In the genomic region with DNA sequence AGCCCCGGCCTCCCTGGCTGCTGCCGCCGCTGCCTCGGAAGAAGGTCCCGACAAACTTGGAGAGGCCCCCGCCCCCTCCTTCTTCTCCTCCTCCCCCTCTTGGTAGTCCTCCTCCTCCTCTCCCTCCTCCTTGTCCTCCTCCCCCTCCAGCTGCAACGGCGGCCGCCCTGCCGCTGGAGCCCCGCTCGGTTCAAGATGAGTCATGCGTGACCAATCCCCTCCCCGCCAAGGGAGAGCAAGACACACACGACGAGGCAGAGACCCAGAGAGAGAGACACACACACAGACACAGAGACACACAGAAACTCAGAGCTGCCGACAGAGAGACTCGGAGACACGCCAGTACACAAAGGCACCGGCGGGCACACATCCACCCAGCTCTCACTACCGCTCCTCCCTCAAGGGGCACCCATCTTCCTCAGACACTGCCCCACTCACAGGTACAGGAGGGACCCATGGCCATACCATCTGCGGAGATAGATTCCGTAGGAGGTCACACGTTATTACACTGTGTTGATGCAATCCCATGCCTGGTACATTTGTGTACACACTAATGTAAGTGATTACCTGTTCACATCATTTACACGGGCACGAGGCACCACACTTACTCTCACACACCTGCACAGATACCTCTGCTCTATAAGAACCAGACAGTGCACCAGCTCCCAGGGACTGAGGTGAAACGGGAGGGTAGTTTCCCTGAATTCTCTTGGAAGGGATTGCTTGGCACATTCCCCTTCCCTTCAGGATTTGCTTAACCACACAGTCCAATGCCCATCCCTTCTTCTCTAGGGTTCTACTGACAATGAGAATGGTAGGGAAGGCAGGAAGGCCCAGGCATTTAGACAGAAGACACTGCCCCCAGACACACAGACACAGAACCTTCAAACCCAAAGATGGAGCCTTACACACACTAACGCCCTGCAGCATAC, we compare ENCODE assay signal across 8 cellular contexts. TPM values are rescaled to one million over a fixed set of nuclear protein-coding genes. Genes with fewer than 3 reads are reported as not detected.
DNase-seq lines count a peak whose midpoint lies in the region; ATAC-seq, FAIRE-seq and TF ChIP-seq lines count a peak whose summit lies in the region.

A gene (minus strand): TSS at position 52 of the 932 bp plus-strand sequence. CDS start 217 bp downstream, outside the sequence.

- H3K4me1 Mint-ChIP-seq in CD8-positive, alpha-beta memory T cell = peaks cover 7 to 10% (median 8%) of the 10 kb centered on the region in 3 donors
- H3K4me1 Mint-ChIP-seq in CD4-positive, alpha-beta T cell (ENCODE audit: low read depth) = no peaks in the 10 kb centered on the region

- peak within 1 kb of the TSS in 4 of 7 donors; percentile 42 to 61 (median 52) for H3K4me3 Mint-ChIP-seq in CD8-positive, alpha-beta memory T cell
- H3K4me3 Mint-ChIP-seq in CD4-positive, alpha-beta T cell = no peak within 1 kb of the TSS

- H3K9me1 ChIP-seq in endothelial cell of umbilical vein (replicated peaks; ENCODE audit: control insufficient read depth, extremely low read depth, insufficient read depth, low read length) = no peaks in the 10 kb centered on the region

- DNase-seq in CD8-positive, alpha-beta memory T cell = no peak
- DNase-seq in NCI-H69 (lab: John Stamatoyannopoulos, UW) (peak; percentile 52), endothelial cell of umbilical vein (ENCODE audit: low read depth, low spot score) (peak; percentile 43), NCI-H524 treated with DMSO at 0.1 percent for 48 hours (lab: John Stamatoyannopoulos, UW) (no peak), UCSD-AML1 (lab: John Stamatoyannopoulos, UW; ENCODE audit: unreplicated experiment) (no peak)
- DNase-seq in CD4-positive, alpha-beta T cell = no peak

- H3K36me3 Mint-ChIP-seq in CD8-positive, alpha-beta memory T cell = no peaks in the 10 kb centered on the region
- no peaks in the 10 kb centered on the region for H3K36me3 Mint-ChIP-seq in CD4-positive, alpha-beta T cell (ENCODE audit: low read depth)

- no peak within 1 kb of the TSS for H3K27ac Mint-ChIP-seq in CD8-positive, alpha-beta memory T cell
- H3K27ac Mint-ChIP-seq in CD4-positive, alpha-beta T cell = no peak within 1 kb of the TSS

- H3K27me3 Mint-ChIP-seq in CD8-positive, alpha-beta memory T cell = peaks cover 27 to 43% of the 10 kb centered on the region in 2 donors
- H3K27me3 Mint-ChIP-seq in CD4-positive, alpha-beta T cell = peaks cover 36% of the 10 kb centered on the region

- H2AFZ ChIP-seq in endothelial cell of umbilical vein (ENCODE audit: low read depth, low read length) (peak within 1 kb of the TSS; percentile 71), neuron (ENCODE audit: low read depth, low read length) (peak within 1 kb of the TSS; percentile 49)

- H3K36me3 ChIP-seq in CD8-positive, alpha-beta memory T cell (ENCODE audit: insufficient read depth, low read length) = no peaks in the 10 kb centered on the region
- H3K36me3 ChIP-seq in endothelial cell of umbilical vein (ENCODE audit: control insufficient read depth in 2 of 2, extremely low read depth in 1 of 2, insufficient read depth in 2 of 2, low read length in 2 of 2) = no peaks in the 10 kb centered on the region
- no peaks in the 10 kb centered on the region for H3K36me3 ChIP-seq in neuron (ENCODE audit: insufficient read depth, low read length)

- peak; percentile 71 for FAIRE-seq in endothelial cell of umbilical vein (lab: Jason Lieb, UNC)

- H3K4me1 ChIP-seq in CD8-positive, alpha-beta memory T cell (ENCODE audit: insufficient read depth, low read length) = no peaks in the 10 kb centered on the region
- H3K4me1 ChIP-seq in endothelial cell of umbilical vein (ENCODE audit: control insufficient read depth, extremely low read depth, insufficient read depth, low read length) (peaks cover 10% of the 10 kb centered on the region), neuron (ENCODE audit: insufficient read depth, low read length) (peaks cover 13% of the 10 kb centered on the region)

- no peaks in the 10 kb centered on the region for H3K9me3 ChIP-seq in CD8-positive, alpha-beta memory T cell (ENCODE audit: low read length)
- H3K9me3 ChIP-seq in endothelial cell of umbilical vein (replicated peaks; ENCODE audit: control insufficient read depth, insufficient read depth, low read length) (no peaks in the 10 kb centered on the region), neuron (ENCODE audit: low read length) (no peaks in the 10 kb centered on the region)
- no peaks in the 10 kb centered on the region for H3K9me3 ChIP-seq in CD4-positive, alpha-beta T cell (ENCODE audit: control insufficient read depth, low read length)

- intact Hi-C loops in endothelial cell of umbilical vein (cut with micrococcal nuclease) = loop anchor here (1.0 to 5.0 kb wide), 3 partner anchors 72 to 118 kb away; a partner anchor contains a TSS
- intact Hi-C loops in CD4-positive, alpha-beta T cell (cut with DNase I, micrococcal nuclease) = no loop called here

- H3K9ac ChIP-seq in endothelial cell of umbilical vein (replicated peaks; ENCODE audit: extremely low read depth, insufficient read depth, low read length) = peak within 1 kb of the TSS; percentile 18

- H3K9me3 Mint-ChIP-seq in CD8-positive, alpha-beta memory T cell = no peaks in the 10 kb centered on the region
- no peaks in the 10 kb centered on the region for H3K9me3 Mint-ChIP-seq in CD4-positive, alpha-beta T cell

- dilution Hi-C loops in endothelial cell of umbilical vein (cut with MboI; ENCODE audit: extremely low pct_ligation_motif_present, low sequenced_read_pairs) = no loop called here

- ATAC-seq in CD4-positive, alpha-beta T cell (ENCODE audit: poor library complexity) = no peak
- no peak for ATAC-seq in HG03196 (IDR thresholded peaks at IDR 0.05; ENCODE audit: unreplicated experiment)

- POLR2A ChIA-PET in CD8-positive, alpha-beta memory T cell (lab: Charles Lee) = no interaction called here
- POLR2A ChIA-PET in endothelial cell of umbilical vein (lab: Charles Lee) = interaction anchor here (1.1 kb wide), 1 partner anchor 26 kb away, joined by 3 read pairs; no protein-coding TSS in a partner anchor
- POLR2A ChIA-PET in CD4-positive, alpha-beta T cell (lab: Charles Lee) = no interaction called here

- no peaks in the 10 kb centered on the region for H4K20me1 ChIP-seq in endothelial cell of umbilical vein (replicated peaks; ENCODE audit: control insufficient read depth, extremely low read depth, insufficient read depth, low read length)

- CTCF ChIA-PET in CD8-positive, alpha-beta memory T cell (lab: Charles Lee) = no interaction called here
- CTCF ChIA-PET in endothelial cell of umbilical vein (lab: Charles Lee) = interaction anchor here (0.6 to 2.1 kb wide), 6 partner anchors 56 to 130 kb away, joined by 3 to 15 read pairs (median 4); no protein-coding TSS in a partner anchor
- CTCF ChIA-PET in CD4-positive, alpha-beta T cell (lab: Charles Lee) = no interaction called here

- H3K4me2 ChIP-seq in endothelial cell of umbilical vein (ENCODE audit: insufficient read depth, low read length) = peak within 1 kb of the TSS; percentile 60

- H3K27me3 ChIP-seq in CD8-positive, alpha-beta memory T cell (ENCODE audit: insufficient read depth, low read length, poor library complexity, severe bottlenecking) = peaks cover 20% of the 10 kb centered on the region
- H3K27me3 ChIP-seq in endothelial cell of umbilical vein (ENCODE audit: control insufficient read depth in 2 of 2, insufficient read depth in 2 of 2, low read length in 2 of 2) = peaks cover 41 to 54% of the 10 kb centered on the region in 2 experiments
- peaks cover 93% of the 10 kb centered on the region for H3K27me3 ChIP-seq in neuron (ENCODE audit: insufficient read depth, low read length)
- H3K27me3 ChIP-seq in CD4-positive, alpha-beta T cell (ENCODE audit: control insufficient read depth, insufficient read depth, low read length) = peaks cover 69% of the 10 kb centered on the region

- TF ChIP-seq POLR2A in endothelial cell of umbilical vein (IDR thresholded peaks at IDR 0.05; ENCODE audit: low read depth, low read length) = no peak

- BruUV-seq in endothelial cell of umbilical vein (replicated peaks; lab: Mats Ljungman, UMichigan) = no TSS peak

- no peak for TF ChIP-seq CTCF in endothelial cell of umbilical vein (IDR thresholded peaks at IDR 0.05; ENCODE audit: extremely low read depth in 1 of 2, insufficient read depth in 1 of 2, low read depth in 1 of 2, low read length in 2 of 2)
- no peak for TF ChIP-seq CTCF in CD4-positive, alpha-beta T cell (IDR thresholded peaks at IDR 0.05)

- H3K27ac ChIP-seq in CD8-positive, alpha-beta memory T cell (ENCODE audit: low read depth, low read length) = no peak within 1 kb of the TSS
- H3K27ac ChIP-seq in endothelial cell of umbilical vein (ENCODE audit: insufficient read depth, low read depth, low read length) = no peak within 1 kb of the TSS
- no peak within 1 kb of the TSS for H3K27ac ChIP-seq in CD4-positive, alpha-beta T cell (ENCODE audit: low read depth, low read length)

- H3K79me2 ChIP-seq in endothelial cell of umbilical vein (ENCODE audit: control insufficient read depth, insufficient read depth, low read length) = no peaks in the 10 kb centered on the region

- H3K4me3 ChIP-seq in CD8-positive, alpha-beta memory T cell (ENCODE audit: low read length) = no peak within 1 kb of the TSS
- H3K4me3 ChIP-seq in endothelial cell of umbilical vein (replicated peaks in 1 of 3; ENCODE audit: insufficient read depth in 1 of 3, low read depth in 1 of 3, low read length in 3 of 3) = peak within 1 kb of the TSS; percentile 18 to 55 (median 41)
- H3K4me3 ChIP-seq in neuron (ENCODE audit: low read length) = peak within 1 kb of the TSS; percentile 8

TF ChIP-seq in endothelial cell of umbilical vein, 7 proteins besides CTCF, POLR2A, EP300 and RAD21 (continues in another document):
- peak; percentile 66 for TF ChIP-seq FOS (IDR thresholded peaks at IDR 0.05; ENCODE audit: borderline replicate concordance, insufficient read depth, low read length)
- no peak for TF ChIP-seq POLR2AphosphoS5 (IDR thresholded peaks at IDR 0.05; ENCODE audit: insufficient read depth, low read depth, low read length)
- no peak for TF ChIP-seq GATA2 (IDR thresholded peaks at IDR 0.05; ENCODE audit: insufficient read depth, insufficient read length, low read depth, low read length)
- TF ChIP-seq JUN (IDR thresholded peaks at IDR 0.05; ENCODE audit: borderline replicate concordance, insufficient read depth, insufficient read length, low read depth) = peak; percentile 28
- no peak for TF ChIP-seq MYC (IDR thresholded peaks at IDR 0.05; ENCODE audit: low read depth, low read length)
- TF ChIP-seq EZH2 (IDR thresholded peaks at IDR 0.05; ENCODE audit: borderline replicate concordance, low read depth, low read length, severe bottlenecking) = peak; percentile 80

RNA-seq across cellular contexts. Expression of the gene that starts here (rescaled TPM):
- total RNA-seq in CD8-positive, alpha-beta memory T cell = not detected
- not detected for polyA plus RNA-seq in CD8-positive, alpha-beta memory T cell
- 9.4 and 18.4 TPM in 2 replicates for total RNA-seq in endothelial cell of umbilical vein
- polyA plus RNA-seq in endothelial cell of umbilical vein = 1.8 and 2.4 TPM in 2 replicates
- polyA plus RNA-seq in endothelial cell of umbilical vein (2011; cell fraction: cytosol; rRNA removed) = 1.7 and 2.3 TPM in 2 replicates
- polyA plus RNA-seq in endothelial cell of umbilical vein (2011; cell fraction: nucleus; rRNA removed) = 3.9 and 6.1 TPM in 2 replicates
- 4.1 and 5.6 TPM in 2 replicates for polyA plus RNA-seq in endothelial cell of umbilical vein (2012)
- 0.85 and 1.9 TPM in 2 replicates for polyA minus RNA-seq in endothelial cell of umbilical vein
- not detected for polyA minus RNA-seq in endothelial cell of umbilical vein (2011; cell fraction: cytosol; rRNA and poly(A)+ RNA removed)
- 0.77 and 3.1 TPM in 2 replicates for polyA minus RNA-seq in endothelial cell of umbilical vein (2011; cell fraction: nucleus; rRNA and poly(A)+ RNA removed)
- not detected for total RNA-seq in CD4-positive, alpha-beta T cell

Comparison
In these comparisons a context has a peak if more than half of its experiments do, and no peak if none do; other contexts are left out.
1. DNase-seq: peak in NCI-H69 (single experiment) and endothelial cell of umbilical vein (single experiment); none in CD8-positive, alpha-beta memory T cell (0 of 5), CD4-positive, alpha-beta T cell (0 of 10), NCI-H524 treated with DMSO at 0.1 percent for 48 hours (single experiment) and UCSD-AML1 (single experiment).